ENCODE assay signal across 32 cellular contexts in genomic region chr3:13520326-13520880, GRCh38. TPM values are rescaled to one million over a fixed set of nuclear protein-coding genes. Genes with fewer than 3 reads are reported as not detected.
"Had no signal": no experiment of that assay in that cellular context is flagged by ENCODE, and none has a peak within 500 bp of the region (broad histone marks: within the 10 kb centered on the region; RNA-seq: fewer than 3 reads in every experiment).

No MANE protein-coding gene starts in this region.

- H3K4me3 ChIP-seq: Peyer's patch, SK-N-MC had no signal

- H3K27ac ChIP-seq: brain microvascular endothelial cell, KMS-11, Peyer's patch, SK-N-MC had no signal

- H3K9me3 ChIP-seq: Peyer's patch had no signal

- H3K9me3 Mint-ChIP-seq: activated CD4-positive, alpha-beta T cell treated with anti-CD3 and anti-CD28 coated beads, Interleukin-2, amount 10 ng/mL, durations not matched to agents 24 days and 14 days; activated T-helper 1 cell treated with anti-CD3 and anti-CD28 coated beads, Interleukin-12 subunit alpha, Interleukin-12 subunit beta, Interleukin-2, Interleukin-4 antibody, amounts not matched to agents 30 ng/mL and 10 ng/mL and 1 ng/mL, durations not matched to agents 14 hours and 24 hours and 36 hours had no signal

- H3K27me3 Mint-ChIP-seq: activated naive CD8-positive, alpha-beta T cell; activated naive CD8-positive, alpha-beta T cell treated with anti-CD3 and anti-CD28 coated beads, Interleukin-2, amount 50 U/mL, for 24 hours had no signal

- H3K9ac ChIP-seq: KMS-11 had no signal

- DNase-seq: activated CD4-positive, alpha-beta T cell treated with anti-CD3 and anti-CD28 coated beads, Interleukin-2, amount 10 ng/mL, durations not matched to agents 24 days and 14 days; activated CD4-positive, alpha-beta T cell treated with anti-CD3 and anti-CD28 coated beads, Interleukin-2, amount 50 U/mL, for 48 hours; activated CD8-positive, alpha-beta T cell treated with anti-CD3 and anti-CD28 coated beads, Interleukin-2, amount 10 ng/mL, durations not matched to agents 7 days and 5 days; activated gamma-delta T cell treated with Interleukin-2 at 50 U/mL for 16 hours; activated naive CD4-positive, alpha-beta T cell treated with anti-CD3 and anti-CD28 coated beads for 36 hours; activated naive CD8-positive, alpha-beta T cell treated with anti-CD3 and anti-CD28 coated beads, Interleukin-2, amount 50 U/mL, for 24 hours; activated T-cell treated with anti-CD3 and anti-CD28 coated beads, Interleukin-2, amount 50 U/mL, for 4 hours; amniotic stem cell; aorta; brain microvascular endothelial cell; NCI-H1092 treated with DMSO at 0.1 percent for 48 hours; NCI-H1417; NCI-H146; NCI-H187; NCI-H2029 treated with DMSO at 0.1 percent for 48 hours; NCI-H2107; NCI-H2171; NCI-H510A; NCI-H526; NCI-H748 treated with DMSO at 0.1 percent for 48 hours; NK-92 treated with Interleukin-12 subunit alpha and Interleukin-12 subunit beta, amount 100 ng/mL, for 24 hours; PC-3; Peyer's patch; RPMI8226; SIG-M5; T1000 had no signal

- H3K4me3 Mint-ChIP-seq: activated CD4-positive, alpha-beta T cell treated with anti-CD3 and anti-CD28 coated beads, Interleukin-2, amount 10 ng/mL, durations not matched to agents 24 days and 14 days; activated CD8-positive, alpha-beta T cell treated with anti-CD3 and anti-CD28 coated beads, Interleukin-2, amount 10 ng/mL, durations not matched to agents 7 days and 5 days; activated naive CD4-positive, alpha-beta T cell treated with anti-CD3 and anti-CD28 coated beads for 36 hours; activated naive CD8-positive, alpha-beta T cell; activated naive CD8-positive, alpha-beta T cell treated with anti-CD3 and anti-CD28 coated beads, Interleukin-2, amount 50 U/mL, for 24 hours; activated T-cell treated with anti-CD3 and anti-CD28 coated beads, Interleukin-2, amount 50 U/mL, for 4 hours; activated T-helper 1 cell treated with anti-CD3 and anti-CD28 coated beads, Interleukin-12 subunit alpha, Interleukin-12 subunit beta, Interleukin-2, Interleukin-4 antibody, amounts not matched to agents 30 ng/mL and 10 ng/mL and 1 ng/mL, durations not matched to agents 14 hours and 24 hours and 36 hours had no signal

- ATAC-seq: activated CD8-positive, alpha-beta T cell treated with anti-CD3 and anti-CD28 coated beads, Interleukin-2, amount 10 ng/mL, durations not matched to agents 7 days and 5 days; activated naive CD8-positive, alpha-beta T cell treated with anti-CD3 and anti-CD28 coated beads, Interleukin-2, amount 50 U/mL, for 24 hours; activated T-cell treated with anti-CD3 and anti-CD28 coated beads, Interleukin-2, amount 50 U/mL, for 4 hours; PC-3 had no signal

- H3K4me1 ChIP-seq: Peyer's patch had no signal

- H3K4me2 ChIP-seq: KMS-11 had no signal

- H3K36me3 ChIP-seq: brain microvascular endothelial cell, Peyer's patch had no signal

- H3K27me3 ChIP-seq: brain microvascular endothelial cell, Peyer's patch had no signal

- H3K4me1 Mint-ChIP-seq: activated CD4-positive, alpha-beta T cell treated with anti-CD3 and anti-CD28 coated beads, Interleukin-2, amount 10 ng/mL, durations not matched to agents 24 days and 14 days; activated naive CD8-positive, alpha-beta T cell treated with anti-CD3 and anti-CD28 coated beads, Interleukin-2, amount 50 U/mL, for 24 hours had no signal

- H3K27ac Mint-ChIP-seq: activated CD4-positive, alpha-beta T cell treated with anti-CD3 and anti-CD28 coated beads, Interleukin-2, amount 10 ng/mL, durations not matched to agents 24 days and 14 days; activated CD8-positive, alpha-beta T cell treated with anti-CD3 and anti-CD28 coated beads, Interleukin-2, amount 10 ng/mL, durations not matched to agents 7 days and 5 days; activated naive CD4-positive, alpha-beta T cell treated with anti-CD3 and anti-CD28 coated beads for 36 hours; activated naive CD8-positive, alpha-beta T cell; activated naive CD8-positive, alpha-beta T cell treated with anti-CD3 and anti-CD28 coated beads, Interleukin-2, amount 50 U/mL, for 24 hours; activated T-helper 1 cell treated with anti-CD3 and anti-CD28 coated beads, Interleukin-12 subunit alpha, Interleukin-12 subunit beta, Interleukin-2, Interleukin-4 antibody, amounts not matched to agents 30 ng/mL and 10 ng/mL and 1 ng/mL, durations not matched to agents 14 hours and 24 hours and 36 hours had no signal

RNA-seq across cellular contexts. Expression of gene FBLN2, which starts 28.5 kb away (rescaled TPM):
- total RNA-seq: activated CD4-positive, alpha-beta T cell treated with anti-CD3 and anti-CD28 coated beads, Interleukin-2, amount 10 ng/mL, durations not matched to agents 24 days and 14 days; activated naive CD4-positive, alpha-beta T cell treated with anti-CD3 and anti-CD28 coated beads for 36 hours; activated T-helper 1 cell treated with anti-CD3 and anti-CD28 coated beads, Interleukin-12 subunit alpha, Interleukin-12 subunit beta, Interleukin-2, Interleukin-4 antibody, amounts not matched to agents 30 ng/mL and 10 ng/mL and 1 ng/mL, durations not matched to agents 14 hours and 24 hours and 36 hours; T-helper 1 cell treated with Interleukin-12 subunit alpha and Interleukin-12 subunit beta and Interleukin-4 antibody, amounts not matched to agents 30 ng/mL and 1 ng/mL, for 36 hours; T-helper 2 cell treated with Interferon-gamma antibody and Interleukin-4, amounts not matched to agents 100 ng/mL and 5 ng/mL, for 36 hours had no signal
